In the genomic region with DNA sequence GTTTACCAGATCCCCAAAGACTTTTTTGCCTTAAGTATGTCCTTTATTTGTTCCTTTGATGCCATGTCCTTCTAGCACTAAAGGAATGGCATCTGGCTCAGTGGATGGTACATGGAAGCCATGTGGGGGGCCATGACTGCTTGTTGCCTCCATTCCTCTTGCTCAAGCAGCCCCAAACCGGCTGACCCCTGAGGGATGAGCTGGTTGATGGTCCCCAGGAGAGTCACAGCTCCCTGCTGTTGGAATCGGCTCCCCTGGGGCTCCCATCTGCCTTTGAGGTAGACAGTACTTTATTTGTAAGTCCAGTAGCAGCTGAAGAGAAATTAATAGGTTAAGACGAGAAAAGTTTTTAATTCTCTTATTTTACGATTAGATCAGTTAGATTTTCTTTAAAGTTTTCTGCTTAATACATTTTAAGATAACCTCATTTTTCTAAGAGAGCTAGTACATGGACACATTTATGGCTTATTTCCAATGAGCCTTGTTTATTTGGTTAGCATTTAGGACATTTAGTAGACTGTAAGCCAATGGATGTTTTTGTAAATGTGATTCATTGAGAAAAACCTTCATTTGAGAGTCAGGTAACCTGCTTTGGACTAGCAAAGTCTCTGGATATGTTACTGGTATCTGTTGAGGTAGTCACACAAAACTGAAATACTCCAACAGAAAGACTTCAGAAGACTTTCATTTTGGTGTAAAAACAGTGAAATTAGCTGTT, we compare ENCODE assay signal across 16 cellular contexts.
"Had no signal": no experiment of that assay in that cellular context is flagged by ENCODE, and none has a peak within 500 bp of the region (broad histone marks: within the 10 kb centered on the region; RNA-seq: fewer than 3 reads in every experiment).

No MANE protein-coding gene starts in this region.

- H3K27ac ChIP-seq: ovary, tibial nerve had no signal

- H3K36me3 Mint-ChIP-seq: activated CD8-positive, alpha-beta memory T cell treated with anti-CD3 and anti-CD28 coated beads, Interleukin-2, amount 10 ng/mL, durations not matched to agents 7 days and 5 days; activated naive CD8-positive, alpha-beta T cell treated with anti-CD3 and anti-CD28 coated beads for 36 hours; natural killer cell treated with Interleukin-12 subunit alpha and Interleukin-12 subunit beta and Interleukin-15 and Interleukin-18, amount 100 ng/mL, for 72 hours had no signal

- ATAC-seq: activated T-cell treated with anti-CD3 and anti-CD28 coated beads, Interleukin-2, amount 50 U/mL, for 4 hours; natural killer cell treated with Interleukin-12 subunit alpha and Interleukin-12 subunit beta and Interleukin-15 and Interleukin-18, amount 100 ng/mL, for 72 hours had no signal

- H3K4me3 Mint-ChIP-seq: activated CD8-positive, alpha-beta memory T cell treated with anti-CD3 and anti-CD28 coated beads, Interleukin-2, amount 10 ng/mL, durations not matched to agents 7 days and 5 days; activated naive CD8-positive, alpha-beta T cell treated with anti-CD3 and anti-CD28 coated beads for 36 hours; activated T-cell treated with anti-CD3 and anti-CD28 coated beads, Interleukin-2, amount 50 U/mL, for 4 hours had no signal

- H3K27ac Mint-ChIP-seq: activated naive CD8-positive, alpha-beta T cell treated with anti-CD3 and anti-CD28 coated beads for 36 hours; natural killer cell treated with Interleukin-12 subunit alpha and Interleukin-12 subunit beta and Interleukin-15 and Interleukin-18, amount 100 ng/mL, for 72 hours had no signal

- H3K9me3 Mint-ChIP-seq: activated naive CD8-positive, alpha-beta T cell treated with anti-CD3 and anti-CD28 coated beads for 36 hours; activated T-cell treated with anti-CD3 and anti-CD28 coated beads, Interleukin-2, amount 50 U/mL, for 4 hours; natural killer cell treated with Interleukin-12 subunit alpha and Interleukin-12 subunit beta and Interleukin-15 and Interleukin-18, amount 100 ng/mL, for 72 hours had no signal

- H3K27me3 ChIP-seq: ovary, tibial nerve had no signal

- H3K9me3 ChIP-seq: ovary, tibial nerve had no signal

- H3K4me3 ChIP-seq: ovary, tibial nerve had no signal

- H3K36me3 ChIP-seq: ovary had no signal

- DNase-seq: activated CD4-positive, alpha-beta T cell treated with anti-CD3 and anti-CD28 coated beads, Interleukin-2, amount 50 U/mL, for 48 hours; activated CD4-positive, CD25-positive, alpha-beta regulatory T cell treated with anti-CD3 and anti-CD28 coated beads, Interleukin-2, amount 50 U/mL, for 72 hours; activated CD8-positive, alpha-beta memory T cell treated with anti-CD3 and anti-CD28 coated beads, Interleukin-2, amount 10 ng/mL, durations not matched to agents 7 days and 5 days; activated effector memory CD4-positive, alpha-beta T cell treated with anti-CD3 and anti-CD28 coated beads, Interleukin-2, amount 50 U/mL, for 16 hours; activated naive CD8-positive, alpha-beta T cell treated with anti-CD3 and anti-CD28 coated beads for 36 hours; activated T-cell treated with anti-CD3 and anti-CD28 coated beads, Interleukin-2, amount 50 U/mL, for 4 hours; aorta; effector memory CD4-positive, alpha-beta T cell; glutamatergic neuron; ovary; retina; Right ventricle myocardium superior; small intestine; T-helper 2 cell had no signal

- H3K27me3 Mint-ChIP-seq: activated CD8-positive, alpha-beta memory T cell treated with anti-CD3 and anti-CD28 coated beads, Interleukin-2, amount 10 ng/mL, durations not matched to agents 7 days and 5 days; activated naive CD8-positive, alpha-beta T cell treated with anti-CD3 and anti-CD28 coated beads for 36 hours; natural killer cell treated with Interleukin-12 subunit alpha and Interleukin-12 subunit beta and Interleukin-15 and Interleukin-18, amount 100 ng/mL, for 72 hours had no signal
